ENCODE assay signal across 16 cellular contexts in genomic region chr2:167972746-167973145, GRCh38.
DNase-seq lines count a peak whose midpoint lies in the region; ATAC-seq and TF ChIP-seq lines count a peak whose summit lies in the region.
"Had no signal": no experiment of that assay in that cellular context is flagged by ENCODE, and none has a peak within 500 bp of the region (broad histone marks: within the 10 kb centered on the region; RNA-seq: fewer than 3 reads in every experiment).

No MANE protein-coding gene starts in this region.

- peaks cover 52% of the 10 kb centered on the region for H3K36me3 Mint-ChIP-seq in endothelial cell (ENCODE audit: low read depth, unreplicated experiment)

- no peak overlapping the region for H3K4me3 Mint-ChIP-seq in endothelial cell (ENCODE audit: unreplicated experiment)
- H3K4me3 Mint-ChIP-seq: CD4-positive, alpha-beta memory T cell had no signal

- no peaks in the 10 kb centered on the region for H3K27me3 ChIP-seq in DND-41 (ENCODE audit: insufficient read depth, low read length, poor library complexity)

- H3K9me3 Mint-ChIP-seq in endothelial cell (ENCODE audit: unreplicated experiment) = peaks cover 12% of the 10 kb centered on the region

- H3K9me3 ChIP-seq in DND-41 (ENCODE audit: insufficient read depth, low read length, severe bottlenecking) = peaks cover 25% of the 10 kb centered on the region
- H3K9me3 ChIP-seq: A549, HAP-1 had no signal

- no peaks in the 10 kb centered on the region for H3K27me3 Mint-ChIP-seq in endothelial cell (ENCODE audit: unreplicated experiment)
- H3K27me3 Mint-ChIP-seq: CD4-positive, alpha-beta memory T cell had no signal

- no peaks in the 10 kb centered on the region for H4K20me1 ChIP-seq in DND-41 (ENCODE audit: insufficient read depth, low read length)

- no peak overlapping the region for H3K4me2 ChIP-seq in DND-41 (ENCODE audit: insufficient read depth, low read length)
- H3K4me2 ChIP-seq: A549 had no signal

- TF ChIP-seq CTCF in DND-41 (IDR thresholded peaks at IDR 0.05; ENCODE audit: borderline replicate concordance, extremely low read depth, low read length, poor library complexity, severe bottlenecking) = no peak
- no peak for TF ChIP-seq CTCF in VCaP (conservative IDR thresholded peaks at IDR 0.05)
- no peak for TF ChIP-seq CTCF in endothelial cell (IDR thresholded peaks at IDR 0.05; ENCODE audit: unreplicated experiment)

- no peak for ATAC-seq in DND-41 (ENCODE audit: insufficient read depth, low read depth)
- ATAC-seq: A549 had no signal

- peaks cover 7% of the 10 kb centered on the region; the same call in 1 of the 2 replicates for H3K36me3 ChIP-seq in DND-41 (ENCODE audit: insufficient read depth, low read length)
- H3K36me3 ChIP-seq: HAP-1 had no signal

- no peak overlapping the region for H3K4me3 ChIP-seq in DND-41 (ENCODE audit: low read depth in 1 of 2, low read length in 2 of 2)
- H3K4me3 ChIP-seq: A549, HAP-1 had no signal

- no peaks in the 10 kb centered on the region for H3K79me2 ChIP-seq in DND-41 (ENCODE audit: insufficient read depth, low read length)

- no peak overlapping the region for H3K27ac Mint-ChIP-seq in endothelial cell (ENCODE audit: unreplicated experiment)
- H3K27ac Mint-ChIP-seq: CD4-positive, alpha-beta memory T cell had no signal

- H3K4me1 Mint-ChIP-seq in endothelial cell (ENCODE audit: unreplicated experiment) = no peaks in the 10 kb centered on the region

- DNase-seq in DND-41 (peak; percentile 30), endothelial cell (ENCODE audit: low spot score) (peak; percentile 16), DMS114 treated with DMSO at 0.1 percent for 48 hours (lab: John Stamatoyannopoulos, UW; ENCODE audit: unreplicated experiment) (no peak), NCI-H774 (lab: John Stamatoyannopoulos, UW) (no peak), OCI-M2 (lab: John Stamatoyannopoulos, UW; ENCODE audit: unreplicated experiment) (no peak)
- DNase-seq: 8988T; C1 segment of cervical spinal cord; Calu3; CD4-positive, alpha-beta memory T cell; COR-L47; DMS153; DMS79 treated with DMSO at 0.1 percent for 48 hours; GOT3 had no signal

- H3K4me1 ChIP-seq in DND-41 (ENCODE audit: insufficient read depth, low read length) = no peaks in the 10 kb centered on the region
- H3K4me1 ChIP-seq: A549, HAP-1 had no signal

- no peak overlapping the region for H3K9ac ChIP-seq in DND-41 (ENCODE audit: low read depth, low read length)

- H3K27ac ChIP-seq in DND-41 (ENCODE audit: low read length) (no peak overlapping the region), VCaP (peak overlapping the region; percentile 19; the same call in 1 of the 2 replicates)
- H3K27ac ChIP-seq: A549 had no signal

- H2AFZ ChIP-seq in DND-41 (ENCODE audit: low read depth, low read length) = no peak overlapping the region

Comparison
In these comparisons a context has a peak if more than half of its experiments do, and no peak if none do; other contexts are left out.
1. DNase-seq: peak in DND-41 (single experiment) and endothelial cell (single experiment); none in DMS114 treated with DMSO at 0.1 percent for 48 hours (single experiment), NCI-H774 (single experiment) and OCI-M2 (single experiment).